11 cellular contexts compared by ENCODE assay signal in the genomic region with DNA sequence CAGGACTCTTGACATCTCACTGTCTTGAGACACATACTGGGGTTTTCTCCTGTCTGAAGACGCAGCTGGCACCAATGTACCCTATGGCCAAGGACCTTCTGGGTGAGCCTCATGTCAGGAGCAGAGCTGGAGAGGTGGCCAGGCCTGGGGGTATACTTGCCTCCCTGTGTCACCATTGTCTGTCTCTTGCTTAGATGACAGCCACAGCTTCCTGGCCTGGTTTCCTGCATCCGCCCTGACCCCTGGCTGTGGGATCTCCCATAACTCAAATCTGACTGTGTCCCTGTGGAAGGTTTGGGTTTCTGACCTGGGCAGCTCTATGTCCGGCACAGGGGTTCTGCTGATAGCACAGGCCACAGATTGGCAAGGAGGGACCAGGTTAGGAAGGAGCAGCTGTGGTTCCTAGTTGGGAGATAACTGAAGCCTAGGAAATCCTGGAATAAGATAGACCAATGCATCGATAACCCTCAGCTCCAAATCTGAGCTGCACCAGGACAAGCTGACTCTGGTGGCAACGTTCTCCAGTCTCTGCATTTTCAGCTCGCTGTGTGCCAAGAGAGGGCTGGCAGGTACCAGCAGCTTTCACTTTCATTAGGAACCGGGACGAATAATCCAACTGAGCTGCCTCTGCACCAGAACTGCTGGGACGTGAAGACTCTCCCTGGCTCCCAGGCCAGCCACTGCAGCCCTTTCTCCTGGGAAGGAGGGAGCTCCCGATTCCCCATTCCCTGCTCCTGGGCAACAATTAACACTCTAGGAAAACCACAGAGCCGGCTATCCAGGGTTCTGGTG. TPM values are rescaled to one million over a fixed set of nuclear protein-coding genes. Genes with fewer than 3 reads are reported as not detected.
A peak's percentile ranks its signal among the peaks of the same experiment; 100 is the strongest.
DNase-seq lines count a peak whose midpoint lies in the region; ATAC-seq, FAIRE-seq and TF ChIP-seq lines count a peak whose summit lies in the region.
"Had no signal": no experiment of that assay in that cellular context is flagged by ENCODE, and none has a peak within 500 bp of the region (broad histone marks: within the 10 kb centered on the region; RNA-seq: fewer than 3 reads in every experiment).

No MANE protein-coding gene starts in this region.

- no peaks in the 10 kb centered on the region for H3F3A ChIP-seq in GM23338 (replicated peaks; ENCODE audit: low read depth)

- H3K27me3 Mint-ChIP-seq in activated T-helper 17 cell treated with anti-CD3 and anti-CD28 coated beads, Interleukin-2, amount 50 U/mL, for 72 hours = no peaks in the 10 kb centered on the region
- H3K27me3 Mint-ChIP-seq in GM23338 (ENCODE audit: insufficient read depth, low read depth, poor library complexity) = peaks cover 5% of the 10 kb centered on the region

- H3K27ac ChIP-seq in hepatocyte (no peak overlapping the region), GM23338 (ENCODE audit: low read depth) (no peak overlapping the region)

- H3K9ac ChIP-seq in skeletal muscle satellite cell (ENCODE audit: low read depth, low read length) = no peak overlapping the region

- WGBS in hepatocyte (ENCODE audit: low lambda C conversion rate, missing lambda C conversion rate) = 92% methylated on average over 11 of the region's 11 CpGs

- H3K27me3 ChIP-seq in hepatocyte (no peaks in the 10 kb centered on the region), skeletal muscle satellite cell (ENCODE audit: control insufficient read depth, insufficient read depth, low read length) (no peaks in the 10 kb centered on the region), GM23338 (ENCODE audit: insufficient read depth) (0 out of 2 replicates have a peak, but pooled peaks cover 5% of the 10 kb centered on the region)

- peak overlapping the region; percentile 90 for H3K4me3 Mint-ChIP-seq in activated T-helper 17 cell treated with anti-CD3 and anti-CD28 coated beads, Interleukin-2, amount 50 U/mL, for 72 hours
- no peak overlapping the region for H3K4me3 Mint-ChIP-seq in GM23338

- DNase-seq in GM12892 (ENCODE audit: insufficient read length) = no peak
- DNase-seq in hepatocyte (ENCODE audit: low spot score) = no peak
- no peak for DNase-seq in NCI-H2227 (lab: John Stamatoyannopoulos, UW; ENCODE audit: unreplicated experiment)
- no peak for DNase-seq in EL
- DNase-seq in GM23338 (ENCODE audit: low spot score) = no peak
- DNase-seq: activated CD8-positive, alpha-beta memory T cell treated with anti-CD3 and anti-CD28 coated beads, Interleukin-2, amount 50 U/mL, for 48 hours had no signal

- FAIRE-seq in GM12892 (lab: Jason Lieb, UNC) = no peak

- peaks cover 88% of the 10 kb centered on the region for H3K79me2 ChIP-seq in hepatocyte
- peaks cover 47% of the 10 kb centered on the region for H3K79me2 ChIP-seq in GM23338 (replicated peaks; ENCODE audit: insufficient read depth)

- H3K4me3 ChIP-seq in hepatocyte (no peak overlapping the region), skeletal muscle satellite cell (ENCODE audit: low read length) (peak overlapping the region; percentile 6), GM23338 (no peak overlapping the region)

- H3K4me1 Mint-ChIP-seq in activated T-helper 17 cell treated with anti-CD3 and anti-CD28 coated beads, Interleukin-2, amount 50 U/mL, for 72 hours = peaks cover 52% of the 10 kb centered on the region
- peaks cover 18% of the 10 kb centered on the region for H3K4me1 Mint-ChIP-seq in GM23338

- H3K9me2 ChIP-seq in hepatocyte (replicated peaks; ENCODE audit: insufficient read depth) (no peaks in the 10 kb centered on the region), GM23338 (ENCODE audit: insufficient read depth) (no peaks in the 10 kb centered on the region)

- TF ChIP-seq POLR2A in GM12892 (IDR thresholded peaks at IDR 0.05; ENCODE audit: low read depth, low read length) = peak; percentile 41

- H2AFZ ChIP-seq in hepatocyte (no peak overlapping the region), GM23338 (no peak overlapping the region)

- peaks cover 28% of the 10 kb centered on the region for H3K4me1 ChIP-seq in hepatocyte (ENCODE audit: insufficient read depth)
- peaks cover 41% of the 10 kb centered on the region for H3K4me1 ChIP-seq in skeletal muscle satellite cell (ENCODE audit: control insufficient read depth, insufficient read depth, low read length)
- H3K4me1 ChIP-seq in GM23338 (ENCODE audit: insufficient read depth) = peaks cover 16% of the 10 kb centered on the region; the same call in 1 of the 2 replicates

- no peaks in the 10 kb centered on the region for H3K36me3 ChIP-seq in hepatocyte (replicated peaks; ENCODE audit: insufficient read depth, low read depth)
- H3K36me3 ChIP-seq in skeletal muscle satellite cell (ENCODE audit: insufficient read depth, low read length) = peaks cover 31% of the 10 kb centered on the region
- H3K36me3 ChIP-seq in GM23338 (ENCODE audit: insufficient read depth) = no peaks in the 10 kb centered on the region; the same call in 1 of the 2 replicates

- no peaks in the 10 kb centered on the region for H3K9me3 Mint-ChIP-seq in activated T-helper 17 cell treated with anti-CD3 and anti-CD28 coated beads, Interleukin-2, amount 50 U/mL, for 72 hours
- H3K9me3 Mint-ChIP-seq in GM23338 = no peaks in the 10 kb centered on the region
- H3K9me3 Mint-ChIP-seq: nephron had no signal

- H4K20me1 ChIP-seq in hepatocyte (ENCODE audit: insufficient read depth, poor library complexity, severe bottlenecking) (peaks cover 73% of the 10 kb centered on the region), GM23338 (replicated peaks; ENCODE audit: insufficient read depth) (peaks cover 55% of the 10 kb centered on the region)

- TF ChIP-seq CTCF in hepatocyte (IDR thresholded peaks at IDR 0.05; ENCODE audit: poor library complexity) = no peak
- 0 out of 4 replicates have a peak, but pooled peaks of 1 of the 2 experiments have one; percentile 3 for TF ChIP-seq CTCF in GM23338 (conservative IDR thresholded peaks at IDR 0.05; ENCODE audit: low read depth in 2 of 2)

- H3K27ac Mint-ChIP-seq in activated T-helper 17 cell treated with anti-CD3 and anti-CD28 coated beads, Interleukin-2, amount 50 U/mL, for 72 hours = peak overlapping the region; percentile 76
- no peak overlapping the region for H3K27ac Mint-ChIP-seq in GM23338
- H3K27ac Mint-ChIP-seq: nephron had no signal

- H3K4me2 ChIP-seq in hepatocyte = peak overlapping the region; percentile 18
- H3K4me2 ChIP-seq in skeletal muscle satellite cell (ENCODE audit: low read length) = peak overlapping the region; percentile 30
- H3K4me2 ChIP-seq in GM23338 = no peak overlapping the region

- H3K9me3 ChIP-seq in hepatocyte (ENCODE audit: low read depth) = no peaks in the 10 kb centered on the region
- no peaks in the 10 kb centered on the region for H3K9me3 ChIP-seq in skeletal muscle satellite cell (replicated peaks; ENCODE audit: low read length)

- no peak for ATAC-seq in activated T-helper 17 cell treated with anti-CD3 and anti-CD28 coated beads, Interleukin-2, amount 50 U/mL, for 72 hours (replicated peaks)
- ATAC-seq in HG03139 (IDR thresholded peaks at IDR 0.05; ENCODE audit: unreplicated experiment) (no peak), GM23338 (no peak)
- ATAC-seq: esophagus mucosa had no signal

- H3K36me3 Mint-ChIP-seq in activated T-helper 17 cell treated with anti-CD3 and anti-CD28 coated beads, Interleukin-2, amount 50 U/mL, for 72 hours (ENCODE audit: low read depth) = peaks cover 75% of the 10 kb centered on the region
- H3K36me3 Mint-ChIP-seq in GM23338 (ENCODE audit: low read depth) = no peaks in the 10 kb centered on the region; the same call in 2 of the 3 replicates

TF ChIP-seq in GM23338, 12 proteins besides CTCF, POLR2A, EP300 and RAD21 (continues in another document):
- no peak for TF ChIP-seq CREB1 (CRISPR knock-in tag; IDR thresholded peaks at IDR 0.05; ENCODE audit: low read depth)

RNA-seq across cellular contexts. Expression of a gene that starts 5.0 kb away (rescaled TPM):
- 8.4 TPM for polyA plus RNA-seq in GM12892 (2012; ENCODE audit: missing spikeins)
- total RNA-seq in activated T-helper 17 cell treated with anti-CD3 and anti-CD28 coated beads, Interleukin-2, amount 50 U/mL, for 72 hours = 10 to 100 TPM; 22.6 to 24.6 TPM
- 51.6 and 53.7 TPM in 2 replicates for total RNA-seq in hepatocyte
- polyA plus RNA-seq in hepatocyte (68.9 and 82.4 TPM in 2 replicates), GM23338 (2016; fragmentation: Nextera tagmentation; extraction: Ambion mirVana) (25.7 and 26.5 TPM in 2 replicates)
- 41.6 and 43.5 TPM in 2 replicates for total RNA-seq in skeletal muscle satellite cell (2012; rRNA removed)
- total RNA-seq in GM23338 (2014; rRNA removed; shearing (Covaris generic)) = 56.5 and 58.2 TPM in 2 replicates

RNA-seq across cellular contexts. Expression of a gene that starts 7.1 kb away (rescaled TPM):
- 15.4 TPM for polyA plus RNA-seq in GM12892 (2012; ENCODE audit: missing spikeins)
- total RNA-seq in activated T-helper 17 cell treated with anti-CD3 and anti-CD28 coated beads, Interleukin-2, amount 50 U/mL, for 72 hours = 10 to 100 TPM; 24.3 to 24.8 TPM
- 19.7 and 22.6 TPM in 2 replicates for total RNA-seq in hepatocyte
- polyA plus RNA-seq in hepatocyte = 22.3 and 29.0 TPM in 2 replicates
- 12.7 TPM in 2 replicates for total RNA-seq in skeletal muscle satellite cell (2012; rRNA removed)
- 17.3 and 24.1 TPM in 2 replicates for total RNA-seq in GM23338 (2014; rRNA removed; shearing (Covaris generic))
- polyA plus RNA-seq in GM23338 (2016; fragmentation: Nextera tagmentation; extraction: Ambion mirVana) = 8.4 and 9.9 TPM in 2 replicates
